8 cellular contexts compared by ENCODE assay signal in the genomic region with DNA sequence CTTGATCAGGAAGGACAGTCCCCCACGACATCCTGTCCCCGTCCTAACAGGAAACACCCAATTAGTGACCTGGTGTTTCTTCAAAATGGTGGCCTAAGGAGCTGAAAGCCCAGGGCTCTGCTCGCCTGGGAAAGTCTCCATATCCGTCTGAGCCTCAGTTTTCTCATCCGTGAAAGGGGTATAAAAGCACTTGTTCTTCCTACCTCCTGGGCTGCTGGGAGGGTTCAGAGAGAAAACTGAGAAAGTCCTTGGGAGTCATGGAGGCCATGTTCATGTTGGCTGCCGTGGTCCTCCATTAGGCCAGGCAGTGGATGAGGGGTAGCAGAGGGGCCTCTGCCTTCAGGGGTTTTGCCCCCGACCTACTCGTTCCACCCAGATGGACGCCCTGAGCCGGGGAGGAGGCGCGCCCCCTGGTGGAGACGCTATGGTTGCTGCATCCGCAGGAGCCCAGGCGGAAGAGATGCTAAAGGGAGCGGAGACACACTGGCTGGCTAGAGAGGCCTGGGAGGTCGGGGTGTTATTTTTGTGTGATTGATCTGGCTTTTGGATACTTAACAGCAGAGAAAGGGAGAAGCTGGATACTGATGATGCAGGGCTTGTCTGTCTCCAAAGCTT.
DNase-seq lines count a peak whose midpoint lies in the region; ATAC-seq, FAIRE-seq and TF ChIP-seq lines count a peak whose summit lies in the region.

No MANE protein-coding gene starts in this region.

- H3K4me1 Mint-ChIP-seq in activated B cell treated with CpG ODN at 0.5 μM for 24 hours (peaks cover 31% of the 10 kb centered on the region), type B pancreatic cell (ENCODE audit: unreplicated experiment) (no peaks in the 10 kb centered on the region)
- H3K4me1 Mint-ChIP-seq in central memory CD8-positive, alpha-beta T cell, result peaks cover 40% of the 10 kb centered on the region
- peaks cover 33 to 50% of the 10 kb centered on the region in 2 donors for H3K4me1 Mint-ChIP-seq in natural killer cell treated with Interleukin-12 subunit alpha and Interleukin-12 subunit beta and Interleukin-15 and Interleukin-18, amount 100 ng/mL, for 72 hours (ENCODE audit: low read depth in 2 of 2)

- CTCF ChIA-PET in activated B cell treated with CpG ODN at 0.5 μM for 24 hours (lab: Charles Lee), result interaction anchor here (1.0 to 2.2 kb wide), 2 partner anchors 16 to 150 kb away, joined by 3 to 7 read pairs; no protein-coding TSS in a partner anchor

- H3K36me3 Mint-ChIP-seq in activated B cell treated with CpG ODN at 0.5 μM for 24 hours (ENCODE audit: low read depth), result peaks cover 43% of the 10 kb centered on the region
- peaks cover 12% of the 10 kb centered on the region for H3K36me3 Mint-ChIP-seq in central memory CD8-positive, alpha-beta T cell (ENCODE audit: insufficient read depth)
- H3K36me3 Mint-ChIP-seq in natural killer cell treated with Interleukin-12 subunit alpha and Interleukin-12 subunit beta and Interleukin-15 and Interleukin-18, amount 100 ng/mL, for 72 hours, result no peaks in the 10 kb centered on the region
- no peaks in the 10 kb centered on the region for H3K36me3 Mint-ChIP-seq in type B pancreatic cell

- no peak for FAIRE-seq in GM19239 (lab: Jason Lieb, UNC)

- intact Hi-C loops in activated B cell treated with CpG ODN at 0.5 μM for 24 hours (cut with micrococcal nuclease), result loop anchor here (5.0 kb wide), 1 partner anchor 296 kb away; no protein-coding TSS in a partner anchor

- no peaks in the 10 kb centered on the region for H3K27me3 Mint-ChIP-seq in activated B cell treated with CpG ODN at 0.5 μM for 24 hours
- no peaks in the 10 kb centered on the region for H3K27me3 Mint-ChIP-seq in central memory CD8-positive, alpha-beta T cell
- H3K27me3 Mint-ChIP-seq in natural killer cell treated with Interleukin-12 subunit alpha and Interleukin-12 subunit beta and Interleukin-15 and Interleukin-18, amount 100 ng/mL, for 72 hours, result no peaks in the 10 kb centered on the region
- H3K27me3 Mint-ChIP-seq in type B pancreatic cell, result no peaks in the 10 kb centered on the region

- H3K4me3 Mint-ChIP-seq in activated B cell treated with CpG ODN at 0.5 μM for 24 hours, result no peak overlapping the region
- no peak overlapping the region for H3K4me3 Mint-ChIP-seq in central memory CD8-positive, alpha-beta T cell
- no peak overlapping the region for H3K4me3 Mint-ChIP-seq in natural killer cell treated with Interleukin-12 subunit alpha and Interleukin-12 subunit beta and Interleukin-15 and Interleukin-18, amount 100 ng/mL, for 72 hours
- no peak overlapping the region for H3K4me3 Mint-ChIP-seq in type B pancreatic cell

- POLR2A ChIA-PET in activated B cell treated with CpG ODN at 0.5 μM for 24 hours (lab: Charles Lee), result no interaction called here

- ATAC-seq in activated B cell treated with CpG ODN at 0.5 μM for 24 hours (ENCODE audit: low read depth), result peak; percentile 56
- ATAC-seq in central memory CD8-positive, alpha-beta T cell (replicated peaks; ENCODE audit: extremely low read depth, poor library complexity, severe bottlenecking), result peak; percentile 24
- no peak for ATAC-seq in natural killer cell treated with Interleukin-12 subunit alpha and Interleukin-12 subunit beta and Interleukin-15 and Interleukin-18, amount 100 ng/mL, for 72 hours
- ATAC-seq in GM19452 (IDR thresholded peaks at IDR 0.05; ENCODE audit: unreplicated experiment), result no peak
- no peak for ATAC-seq in GM19351 (IDR thresholded peaks at IDR 0.05; ENCODE audit: unreplicated experiment)

- TF ChIP-seq CTCF in activated B cell treated with CpG ODN at 0.5 μM for 24 hours (IDR thresholded peaks at IDR 0.05) (no peak), type B pancreatic cell (conservative IDR thresholded peaks at IDR 0.05) (peak; percentile 80)

- H3K9me3 Mint-ChIP-seq in activated B cell treated with CpG ODN at 0.5 μM for 24 hours, result no peaks in the 10 kb centered on the region
- no peaks in the 10 kb centered on the region for H3K9me3 Mint-ChIP-seq in central memory CD8-positive, alpha-beta T cell
- no peaks in the 10 kb centered on the region for H3K9me3 Mint-ChIP-seq in natural killer cell treated with Interleukin-12 subunit alpha and Interleukin-12 subunit beta and Interleukin-15 and Interleukin-18, amount 100 ng/mL, for 72 hours
- H3K9me3 Mint-ChIP-seq in type B pancreatic cell, result no peaks in the 10 kb centered on the region

- no peak overlapping the region for H3K27ac Mint-ChIP-seq in activated B cell treated with CpG ODN at 0.5 μM for 24 hours
- H3K27ac Mint-ChIP-seq in central memory CD8-positive, alpha-beta T cell (ENCODE audit: low read depth), result no peak overlapping the region
- peak overlapping the region in 1 of 2 donors; percentile 8 for H3K27ac Mint-ChIP-seq in natural killer cell treated with Interleukin-12 subunit alpha and Interleukin-12 subunit beta and Interleukin-15 and Interleukin-18, amount 100 ng/mL, for 72 hours
- no peak overlapping the region for H3K27ac Mint-ChIP-seq in type B pancreatic cell

- DNase-seq in GM19239 (ENCODE audit: insufficient read length, low spot score) (peak; percentile 36), activated B cell treated with CpG ODN at 0.5 μM for 24 hours (peak; percentile 41), type B pancreatic cell (ENCODE audit: extremely low spot score, unreplicated experiment) (no peak), DMS153 (lab: John Stamatoyannopoulos, UW) (no peak)
- DNase-seq in central memory CD8-positive, alpha-beta T cell (ENCODE audit: low spot score in 2 of 2), result peak; percentile 28 to 36
- DNase-seq in natural killer cell treated with Interleukin-12 subunit alpha and Interleukin-12 subunit beta and Interleukin-15 and Interleukin-18, amount 100 ng/mL, for 72 hours (ENCODE audit: low spot score), result peak; percentile 66

Comparison
In these comparisons a context has a peak if more than half of its experiments do, and no peak if none do; other contexts are left out.
1. DNase-seq: peak in GM19239 (single experiment), activated B cell treated with CpG ODN at 0.5 μM for 24 hours (single experiment), central memory CD8-positive, alpha-beta T cell (2 of 2) and natural killer cell treated with Interleukin-12 subunit alpha and Interleukin-12 subunit beta and Interleukin-15 and Interleukin-18, amount 100 ng/mL, for 72 hours (single experiment); none in type B pancreatic cell (single experiment) and DMS153 (single experiment).
2. ATAC-seq: peak in activated B cell treated with CpG ODN at 0.5 μM for 24 hours (single experiment) and central memory CD8-positive, alpha-beta T cell (single experiment); none in natural killer cell treated with Interleukin-12 subunit alpha and Interleukin-12 subunit beta and Interleukin-15 and Interleukin-18, amount 100 ng/mL, for 72 hours (0 of 2), GM19452 (single experiment) and GM19351 (single experiment).